2 cellular contexts compared by ENCODE assay signal in genomic region chr6:134830194-134830593, GRCh38.
TF ChIP-seq lines count a peak whose summit lies in the region.

No MANE protein-coding gene starts in this region.

TF ChIP-seq in IMR-90, 13 proteins besides CTCF, POLR2A, EP300 and RAD21 (continued from another document):
- TF ChIP-seq, protein P1, sequence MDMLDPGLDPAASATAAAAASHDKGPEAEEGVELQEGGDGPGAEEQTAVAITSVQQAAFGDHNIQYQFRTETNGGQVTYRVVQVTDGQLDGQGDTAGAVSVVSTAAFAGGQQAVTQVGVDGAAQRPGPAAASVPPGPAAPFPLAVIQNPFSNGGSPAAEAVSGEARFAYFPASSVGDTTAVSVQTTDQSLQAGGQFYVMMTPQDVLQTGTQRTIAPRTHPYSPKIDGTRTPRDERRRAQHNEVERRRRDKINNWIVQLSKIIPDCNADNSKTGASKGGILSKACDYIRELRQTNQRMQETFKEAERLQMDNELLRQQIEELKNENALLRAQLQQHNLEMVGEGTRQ (IDR thresholded peaks at IDR 0.05; ENCODE audit: low read depth, low read length) = no peak
- TF ChIP-seq MAFK (IDR thresholded peaks at IDR 0.05; ENCODE audit: low read depth, low read length) = no peak
- no peak for TF ChIP-seq BHLHE40 (IDR thresholded peaks at IDR 0.05; ENCODE audit: low read depth, low read length)
- no peak for TF ChIP-seq CEBPB (IDR thresholded peaks at IDR 0.05; ENCODE audit: low read depth, low read length)
- no peak for TF ChIP-seq RFX5 (IDR thresholded peaks at IDR 0.05; ENCODE audit: low read depth, low read length)
- TF ChIP-seq SMC3 (IDR thresholded peaks at IDR 0.05; ENCODE audit: low read depth, low read length) = no peak
- TF ChIP-seq, protein P2, sequence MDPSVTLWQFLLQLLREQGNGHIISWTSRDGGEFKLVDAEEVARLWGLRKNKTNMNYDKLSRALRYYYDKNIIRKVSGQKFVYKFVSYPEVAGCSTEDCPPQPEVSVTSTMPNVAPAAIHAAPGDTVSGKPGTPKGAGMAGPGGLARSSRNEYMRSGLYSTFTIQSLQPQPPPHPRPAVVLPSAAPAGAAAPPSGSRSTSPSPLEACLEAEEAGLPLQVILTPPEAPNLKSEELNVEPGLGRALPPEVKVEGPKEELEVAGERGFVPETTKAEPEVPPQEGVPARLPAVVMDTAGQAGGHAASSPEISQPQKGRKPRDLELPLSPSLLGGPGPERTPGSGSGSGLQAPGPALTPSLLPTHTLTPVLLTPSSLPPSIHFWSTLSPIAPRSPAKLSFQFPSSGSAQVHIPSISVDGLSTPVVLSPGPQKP (IDR thresholded peaks at IDR 0.05; ENCODE audit: borderline replicate concordance, low read depth, low read length) = no peak
- TF ChIP-seq RCOR1 (IDR thresholded peaks at IDR 0.05; ENCODE audit: insufficient replicate concordance, low read length) = no peak
- TF ChIP-seq CHD1 (IDR thresholded peaks at IDR 0.05; ENCODE audit: low read depth, low read length) = no peak
- TF ChIP-seq MAZ (IDR thresholded peaks at IDR 0.05; ENCODE audit: borderline replicate concordance, low read depth, low read length) = no peak

TF ChIP-seq in HepG2, 621 proteins besides CTCF, POLR2A, EP300 and RAD21 (continued from another document):
- TF ChIP-seq ZNF407 (CRISPR knock-in tag; IDR thresholded peaks at IDR 0.05; ENCODE audit: not compliant biosample characterization) (no peak), HNRNPH1 (optimal IDR thresholded peaks at IDR 0.05; ENCODE audit: low read depth, low read length) (no peak), BRD4 (CRISPR knock-in tag; IDR thresholded peaks at IDR 0.05) (no peak), KDM5B (CRISPR knock-in tag; IDR thresholded peaks at IDR 0.05; ENCODE audit: borderline replicate concordance) (no peak)
